Comparison of ENCODE assay signal across 20 cellular contexts in genomic region chr16:68076560-68076959, GRCh38. TPM values are rescaled to one million over a fixed set of nuclear protein-coding genes. Genes with fewer than 3 reads are reported as not detected.
A peak's percentile ranks its signal among the peaks of the same experiment; 100 is the strongest.
DNase-seq lines count a peak whose midpoint lies in the region; ATAC-seq lines count a peak whose summit lies in the region.
"Had no signal": no experiment of that assay in that cellular context is flagged by ENCODE, and none has a peak within 500 bp of the region (broad histone marks: within the 10 kb centered on the region; RNA-seq: fewer than 3 reads in every experiment).

No MANE protein-coding gene starts in this region.

- no peaks in the 10 kb centered on the region for H3K9me3 ChIP-seq in BLaER1 treated with 17β-estradiol and CSF1 and Interleukin-3, amounts not matched to agents 10 nM and 100 nM (replicated peaks in 1 of 11)
- no peaks in the 10 kb centered on the region for H3K9me3 ChIP-seq in CD8-positive, alpha-beta memory T cell (ENCODE audit: low read length)
- H3K9me3 ChIP-seq: left ventricle myocardium inferior, mucosa of descending colon had no signal

- H3K4me3 ChIP-seq in BLaER1 treated with 17β-estradiol and CSF1 and Interleukin-3, amounts not matched to agents 10 nM and 100 nM = no peak overlapping the region; a peak in 1 of 20 replicates
- H3K4me3 ChIP-seq in CD8-positive, alpha-beta memory T cell (ENCODE audit: low read length) = no peak overlapping the region
- H3K4me3 ChIP-seq: left ventricle myocardium inferior, mucosa of descending colon had no signal

- POLR2A ChIA-PET in CD8-positive, alpha-beta memory T cell (lab: Charles Lee) = interaction anchor here (0.7 to 3.5 kb wide), 2 partner anchors 8 to 1518 kb away, joined by 3 to 31 read pairs; partner anchors contain the start of gene NFATC3

- no peak for DNase-seq in CD8-positive, alpha-beta memory T cell
- DNase-seq in activated T-helper 1 cell treated with anti-CD3 and anti-CD28 coated beads, Interleukin-12 subunit alpha, Interleukin-12 subunit beta, Interleukin-2, Interleukin-4 antibody, amounts not matched to agents 30 ng/mL and 10 ng/mL and 1 ng/mL, durations not matched to agents 14 hours and 24 hours and 36 hours (ENCODE audit: low spot score) = no peak
- DNase-seq in naive B cell = no peak
- no peak for DNase-seq in NCI-H524 treated with DMSO at 0.1 percent for 48 hours (lab: John Stamatoyannopoulos, UW)
- DNase-seq in occipital lobe (lab: John Stamatoyannopoulos, UW) = no peak
- no peak for DNase-seq in NCI-H128 (lab: John Stamatoyannopoulos, UW; ENCODE audit: unreplicated experiment)
- no peak for DNase-seq in stimulated activated naive CD4-positive, alpha-beta T cell (lab: John Stamatoyannopoulos, UW)
- DNase-seq: activated effector memory CD4-positive, alpha-beta T cell treated with anti-CD3 and anti-CD28 coated beads, Interleukin-2, amount 50 U/mL, for 16 hours; Calu3; effector memory CD4-positive, alpha-beta T cell; KG1; left ventricle myocardium inferior; mucosa of descending colon; NCI-H2029 treated with DMSO at 0.1 percent for 48 hours; NCI-H510A; right cardiac atrium; SW 1271; trophoblast cell had no signal

- H3K36me3 Mint-ChIP-seq in CD8-positive, alpha-beta memory T cell = peaks cover 4 to 29% (median 8%) of the 10 kb centered on the region in 3 donors
- H3K36me3 Mint-ChIP-seq in activated T-helper 1 cell treated with anti-CD3 and anti-CD28 coated beads, Interleukin-12 subunit alpha, Interleukin-12 subunit beta, Interleukin-2, Interleukin-4 antibody, amounts not matched to agents 30 ng/mL and 10 ng/mL and 1 ng/mL, durations not matched to agents 14 hours and 24 hours and 36 hours (ENCODE audit: low read depth) = peaks cover 51% of the 10 kb centered on the region
- peaks cover 12 to 27% of the 10 kb centered on the region in 2 donors for H3K36me3 Mint-ChIP-seq in naive B cell

- ATAC-seq in naive B cell (ENCODE audit: low read depth in 2 of 2) = no peak
- ATAC-seq: mucosa of descending colon, right cardiac atrium had no signal

- H3K36me3 ChIP-seq in BLaER1 treated with 17β-estradiol and CSF1 and Interleukin-3, amounts not matched to agents 10 nM and 100 nM = peaks cover 17 to 59% (median 37%) of the 10 kb centered on the region in 11 experiments; a peak in 18 of 22 replicates
- no peaks in the 10 kb centered on the region for H3K36me3 ChIP-seq in CD8-positive, alpha-beta memory T cell (ENCODE audit: insufficient read depth, low read length)

- H3K27me3 ChIP-seq in BLaER1 treated with 17β-estradiol and CSF1 and Interleukin-3, amounts not matched to agents 10 nM and 100 nM = peaks cover 0 to 8% (median 0%) of the 10 kb centered on the region in 11 experiments; a peak in 5 of 22 replicates
- H3K27me3 ChIP-seq in CD8-positive, alpha-beta memory T cell (ENCODE audit: insufficient read depth, low read length, poor library complexity, severe bottlenecking) = no peaks in the 10 kb centered on the region

- H3K4me1 ChIP-seq in BLaER1 treated with 17β-estradiol and CSF1 and Interleukin-3, amounts not matched to agents 10 nM and 100 nM = peaks cover 99 to 100% (median 100%) of the 10 kb centered on the region in 10 experiments
- H3K4me1 ChIP-seq in CD8-positive, alpha-beta memory T cell (ENCODE audit: insufficient read depth, low read length) = peaks cover 85% of the 10 kb centered on the region

- H3K27ac Mint-ChIP-seq in CD8-positive, alpha-beta memory T cell = peak overlapping the region in 7 of 8 donors; percentile 29 to 78 (median 60)
- peak overlapping the region; percentile 88 for H3K27ac Mint-ChIP-seq in activated T-helper 1 cell treated with anti-CD3 and anti-CD28 coated beads, Interleukin-12 subunit alpha, Interleukin-12 subunit beta, Interleukin-2, Interleukin-4 antibody, amounts not matched to agents 30 ng/mL and 10 ng/mL and 1 ng/mL, durations not matched to agents 14 hours and 24 hours and 36 hours
- H3K27ac Mint-ChIP-seq in naive B cell = peak overlapping the region; percentile 74 to 100 (median 96)

- peak overlapping the region in 9 of 11 experiments; percentile 5 to 97 (median 81); a peak in 15 of 22 replicates for H3K27ac ChIP-seq in BLaER1 treated with 17β-estradiol and CSF1 and Interleukin-3, amounts not matched to agents 10 nM and 100 nM
- H3K27ac ChIP-seq in CD8-positive, alpha-beta memory T cell (ENCODE audit: low read depth, low read length) = no peak overlapping the region
- H3K27ac ChIP-seq: left ventricle myocardium inferior had no signal

- H3K4me2 ChIP-seq in BLaER1 treated with 17β-estradiol and CSF1 and Interleukin-3, amounts not matched to agents 10 nM and 100 nM = peak overlapping the region; percentile 89 to 98 (median 95)

- no peaks in the 10 kb centered on the region for H3K27me3 Mint-ChIP-seq in CD8-positive, alpha-beta memory T cell
- H3K27me3 Mint-ChIP-seq in activated T-helper 1 cell treated with anti-CD3 and anti-CD28 coated beads, Interleukin-12 subunit alpha, Interleukin-12 subunit beta, Interleukin-2, Interleukin-4 antibody, amounts not matched to agents 30 ng/mL and 10 ng/mL and 1 ng/mL, durations not matched to agents 14 hours and 24 hours and 36 hours (ENCODE audit: insufficient read depth) = peaks cover 2% of the 10 kb centered on the region
- H3K27me3 Mint-ChIP-seq in naive B cell = no peaks in the 10 kb centered on the region
- H3K27me3 Mint-ChIP-seq: stimulated activated naive CD8-positive, alpha-beta T cell treated with anti-CD3 and anti-CD28 coated beads, Interleukin-15, Interleukin-2, amounts not matched to agents 100 ng/mL and 50 ng/mL, for 24 hours had no signal

- peak overlapping the region in 5 of 7 donors; percentile 6 to 82 (median 32) for H3K4me3 Mint-ChIP-seq in CD8-positive, alpha-beta memory T cell
- H3K4me3 Mint-ChIP-seq in activated T-helper 1 cell treated with anti-CD3 and anti-CD28 coated beads, Interleukin-12 subunit alpha, Interleukin-12 subunit beta, Interleukin-2, Interleukin-4 antibody, amounts not matched to agents 30 ng/mL and 10 ng/mL and 1 ng/mL, durations not matched to agents 14 hours and 24 hours and 36 hours = no peak overlapping the region
- H3K4me3 Mint-ChIP-seq in naive B cell = peak overlapping the region in 7 of 8 donors; percentile 30 to 94 (median 71)
- H3K4me3 Mint-ChIP-seq: stimulated activated naive CD8-positive, alpha-beta T cell treated with anti-CD3 and anti-CD28 coated beads, Interleukin-15, Interleukin-2, amounts not matched to agents 100 ng/mL and 50 ng/mL, for 24 hours had no signal

- CTCF ChIA-PET in CD8-positive, alpha-beta memory T cell (lab: Charles Lee) = interaction anchor here (0.7 to 9.3 kb wide), 6 partner anchors 8 to 68 kb away, joined by 3 to 111 read pairs (median 10); partner anchors contain the start of gene NFATC3

- H3K9ac ChIP-seq in BLaER1 treated with 17β-estradiol and CSF1 and Interleukin-3, amounts not matched to agents 10 nM and 100 nM = peak overlapping the region in 7 of 11 experiments; percentile 0 to 72 (median 67); a peak in 8 of 22 replicates

- no peaks in the 10 kb centered on the region for H3K9me3 Mint-ChIP-seq in CD8-positive, alpha-beta memory T cell
- H3K9me3 Mint-ChIP-seq in activated T-helper 1 cell treated with anti-CD3 and anti-CD28 coated beads, Interleukin-12 subunit alpha, Interleukin-12 subunit beta, Interleukin-2, Interleukin-4 antibody, amounts not matched to agents 30 ng/mL and 10 ng/mL and 1 ng/mL, durations not matched to agents 14 hours and 24 hours and 36 hours = no peaks in the 10 kb centered on the region
- no peaks in the 10 kb centered on the region for H3K9me3 Mint-ChIP-seq in naive B cell
- H3K9me3 Mint-ChIP-seq: stimulated activated naive CD8-positive, alpha-beta T cell treated with anti-CD3 and anti-CD28 coated beads, Interleukin-15, Interleukin-2, amounts not matched to agents 100 ng/mL and 50 ng/mL, for 24 hours had no signal

- peaks cover 0 to 58% (median 7%) of the 10 kb centered on the region in 11 experiments; a peak in 9 of 22 replicates for H4K20me1 ChIP-seq in BLaER1 treated with 17β-estradiol and CSF1 and Interleukin-3, amounts not matched to agents 10 nM and 100 nM

- peaks cover 86 to 89% (median 89%) of the 10 kb centered on the region in 3 donors for H3K4me1 Mint-ChIP-seq in CD8-positive, alpha-beta memory T cell
- peaks cover 85% of the 10 kb centered on the region for H3K4me1 Mint-ChIP-seq in activated T-helper 1 cell treated with anti-CD3 and anti-CD28 coated beads, Interleukin-12 subunit alpha, Interleukin-12 subunit beta, Interleukin-2, Interleukin-4 antibody, amounts not matched to agents 30 ng/mL and 10 ng/mL and 1 ng/mL, durations not matched to agents 14 hours and 24 hours and 36 hours (ENCODE audit: low read depth)
- peaks cover 74 to 93% (median 84%) of the 10 kb centered on the region in 3 donors for H3K4me1 Mint-ChIP-seq in naive B cell

- intact Hi-C loops in activated T-helper 1 cell treated with anti-CD3 and anti-CD28 coated beads, Interleukin-12 subunit alpha, Interleukin-12 subunit beta, Interleukin-2, Interleukin-4 antibody, amounts not matched to agents 30 ng/mL and 10 ng/mL and 1 ng/mL, durations not matched to agents 14 hours and 24 hours and 36 hours (cut with micrococcal nuclease) = no loop called here

RNA-seq across cellular contexts. Expression of gene NFATC3, which starts 8.6 kb away (rescaled TPM):
- total RNA-seq in CD8-positive, alpha-beta memory T cell = 10 to 100 TPM; 91.1 to 95.9 TPM
- polyA plus RNA-seq in CD8-positive, alpha-beta memory T cell = 120 TPM
- total RNA-seq in activated T-helper 1 cell treated with anti-CD3 and anti-CD28 coated beads, Interleukin-12 subunit alpha, Interleukin-12 subunit beta, Interleukin-2, Interleukin-4 antibody, amounts not matched to agents 30 ng/mL and 10 ng/mL and 1 ng/mL, durations not matched to agents 14 hours and 24 hours and 36 hours = 152 and 157 TPM in 2 replicates
- polyA plus RNA-seq in naive B cell (ENCODE audit: low read depth in 6 of 6) = 100 to 1,000 TPM in 2 of 6 donors, 10 to 100 TPM in 4; 74.8 to 147 (median 96.7) TPM
- 23.2 TPM for total RNA-seq in occipital lobe

RNA-seq across cellular contexts. Expression of gene DUS2, which starts 53.5 kb away (rescaled TPM):
- total RNA-seq in CD8-positive, alpha-beta memory T cell = 10 to 100 TPM; 31.3 to 32.2 TPM
- polyA plus RNA-seq in CD8-positive, alpha-beta memory T cell = 15.3 TPM
- total RNA-seq in activated T-helper 1 cell treated with anti-CD3 and anti-CD28 coated beads, Interleukin-12 subunit alpha, Interleukin-12 subunit beta, Interleukin-2, Interleukin-4 antibody, amounts not matched to agents 30 ng/mL and 10 ng/mL and 1 ng/mL, durations not matched to agents 14 hours and 24 hours and 36 hours = 34.7 and 37.2 TPM in 2 replicates
- 10 to 100 TPM; 36.8 to 51.8 (median 49.9) TPM for polyA plus RNA-seq in naive B cell (ENCODE audit: low read depth in 6 of 6)
- 9.0 TPM for total RNA-seq in occipital lobe

RNA-seq across cellular contexts. Expression of gene DDX28, which starts 53.5 kb away (rescaled TPM):
- 10 to 100 TPM; 28.3 to 29.2 TPM for total RNA-seq in CD8-positive, alpha-beta memory T cell
- polyA plus RNA-seq in CD8-positive, alpha-beta memory T cell = 31.5 TPM
- 28.2 and 28.4 TPM in 2 replicates for total RNA-seq in activated T-helper 1 cell treated with anti-CD3 and anti-CD28 coated beads, Interleukin-12 subunit alpha, Interleukin-12 subunit beta, Interleukin-2, Interleukin-4 antibody, amounts not matched to agents 30 ng/mL and 10 ng/mL and 1 ng/mL, durations not matched to agents 14 hours and 24 hours and 36 hours
- 10 to 100 TPM; 39.8 to 71.5 (median 48.8) TPM for polyA plus RNA-seq in naive B cell (ENCODE audit: low read depth in 6 of 6)
- 11.2 TPM for total RNA-seq in occipital lobe
